ENCODE assay signal across 15 cellular contexts in genomic region chr14:24408764-24409163, GRCh38. TPM values are rescaled to one million over a fixed set of nuclear protein-coding genes. Genes with fewer than 3 reads are reported as not detected.
"Had no signal": no experiment of that assay in that cellular context is flagged by ENCODE, and none has a peak within 500 bp of the region (broad histone marks: within the 10 kb centered on the region; RNA-seq: fewer than 3 reads in every experiment).

No MANE protein-coding gene starts in this region.

- DNase-seq: activated CD4-positive, CD25-positive, alpha-beta regulatory T cell treated with anti-CD3 and anti-CD28 coated beads, Interleukin-2, amount 50 U/mL, for 72 hours; activated naive CD4-positive, alpha-beta T cell treated with anti-CD3 and anti-CD28 coated beads for 36 hours; activated naive CD8-positive, alpha-beta T cell treated with anti-CD3 and anti-CD28 coated beads, Interleukin-2, amount 50 U/mL, for 24 hours; aorta; endodermal cell; erythroblast; glutamatergic neuron; left ventricle myocardium inferior; naive thymus-derived CD4-positive, alpha-beta T cell; pancreas; stimulated activated CD4-positive, alpha-beta T cell treated with anti-CD3 and anti-CD28 coated beads, Interleukin-2, amount 100 ng/mL, for 24 hours had no signal

- H3K36me3 ChIP-seq: breast epithelium had no signal

- FAIRE-seq: pancreas had no signal

- H3K27me3 ChIP-seq: breast epithelium, pancreas had no signal

- ATAC-seq: activated naive CD8-positive, alpha-beta T cell treated with anti-CD3 and anti-CD28 coated beads, Interleukin-2, amount 50 U/mL, for 24 hours; activated T-helper 17 cell treated with anti-CD3 and anti-CD28 coated beads, Interleukin-2, amount 50 U/mL, for 72 hours; naive thymus-derived CD4-positive, alpha-beta T cell; pancreas; stimulated activated effector memory CD8-positive, alpha-beta T cell treated with anti-CD3 and anti-CD28 coated beads, Interleukin-12 subunit alpha, Interleukin-12 subunit beta, amount 100 ng/mL, for 72 hours had no signal

- H3K27ac ChIP-seq: breast epithelium, left ventricle myocardium inferior, pancreas, thoracic aorta had no signal

- H3K4me1 ChIP-seq: breast epithelium, pancreas had no signal

- H3K9me3 ChIP-seq: breast epithelium, left ventricle myocardium inferior, pancreas, thoracic aorta had no signal

- H3K4me3 ChIP-seq: breast epithelium, left ventricle myocardium inferior, pancreas, thoracic aorta had no signal

RNA-seq across cellular contexts. Expression of gene NYNRIN, which starts 10.0 kb away (rescaled TPM):
- polyA plus RNA-seq: naive thymus-derived CD4-positive, alpha-beta T cell had no signal

RNA-seq across cellular contexts. Expression of gene NFATC4, which starts 40.8 kb away (rescaled TPM):
- total RNA-seq: naive thymus-derived CD4-positive, alpha-beta T cell had no signal
- polyA plus RNA-seq: naive thymus-derived CD4-positive, alpha-beta T cell had no signal
